ENCODE assay signal across 8 cellular contexts in the genomic region with DNA sequence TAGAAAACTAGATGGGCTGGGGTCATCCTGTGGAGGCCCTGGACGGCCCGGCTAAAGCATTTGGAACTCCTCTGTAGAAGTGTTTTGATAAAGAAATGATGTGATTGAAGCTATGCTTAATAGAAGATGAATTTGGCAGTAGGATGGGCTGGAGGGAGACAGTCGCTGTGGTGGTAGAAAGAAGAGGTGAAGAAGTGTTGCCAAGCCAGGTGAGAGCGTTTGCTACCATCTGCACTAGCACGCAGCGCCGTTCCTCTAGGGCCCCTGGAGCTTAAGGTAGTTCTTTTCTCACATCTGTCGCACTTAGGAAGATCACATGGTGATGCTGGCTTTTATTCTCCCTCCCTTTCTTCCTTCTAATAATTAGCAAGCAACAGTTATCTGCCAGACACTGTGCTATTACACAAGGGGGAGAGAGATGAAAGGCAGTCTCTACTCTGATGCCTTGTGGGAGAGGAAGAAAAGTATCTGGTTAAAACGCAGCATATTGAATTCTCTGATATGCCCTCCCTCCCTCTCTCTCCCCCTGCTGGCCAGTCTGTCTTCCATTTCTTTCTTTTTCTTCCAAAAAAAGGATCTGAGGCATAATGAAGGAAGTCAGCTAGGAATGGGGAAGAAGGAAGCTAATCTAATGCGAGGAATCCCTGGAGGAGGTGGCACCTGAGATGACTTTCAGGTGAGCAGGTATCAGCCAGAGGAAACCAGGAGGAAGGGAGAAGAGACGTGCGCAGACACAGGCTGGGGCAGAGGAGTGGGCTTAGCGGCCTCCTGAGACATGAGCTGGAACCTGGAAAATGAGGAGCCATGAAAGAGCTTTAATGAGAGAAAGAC.
DNase-seq lines count a peak whose midpoint lies in the region; ATAC-seq and TF ChIP-seq lines count a peak whose summit lies in the region.

No MANE protein-coding gene starts in this region.

- CTCF ChIA-PET in T-cell (lab: Charles Lee), result interaction anchor here (0.6 to 6.1 kb wide), 53 partner anchors 10 to 526 kb away, joined by 3 to 78 read pairs (median 6); no protein-coding TSS in a partner anchor

- H3K27me3 Mint-ChIP-seq in T-cell, result no peaks in the 10 kb centered on the region
- no peaks in the 10 kb centered on the region for H3K27me3 Mint-ChIP-seq in stimulated activated naive CD8-positive, alpha-beta T cell treated with anti-CD3 and anti-CD28 coated beads, Interleukin-15, amount 100 ng/mL, for 72 hours

- POLR2A ChIA-PET in T-cell (lab: Charles Lee), result interaction anchor here (0.6 to 1.6 kb wide), 4 partner anchors 15 to 56 kb away, joined by 3 to 4 read pairs (median 3); no protein-coding TSS in a partner anchor

- TF ChIP-seq POLR2A in esophagus squamous epithelium (IDR thresholded peaks at IDR 0.05), result no peak

- peak in 3 of 6 experiments; percentile 19 to 42 (median 23) for TF ChIP-seq CTCF in esophagus squamous epithelium (IDR thresholded peaks at IDR 0.05)

- no peak for ATAC-seq in T-cell (replicated peaks in 1 of 4)
- ATAC-seq in stimulated activated naive CD8-positive, alpha-beta T cell treated with anti-CD3 and anti-CD28 coated beads, Interleukin-15, amount 100 ng/mL, for 72 hours, result no peak
- ATAC-seq in HG03280 (IDR thresholded peaks at IDR 0.05; ENCODE audit: unreplicated experiment), result no peak

- H3K27ac Mint-ChIP-seq in T-cell, result peak overlapping the region; percentile 78 to 89
- H3K27ac Mint-ChIP-seq in stimulated activated naive CD8-positive, alpha-beta T cell treated with anti-CD3 and anti-CD28 coated beads, Interleukin-15, amount 100 ng/mL, for 72 hours, result peak overlapping the region; percentile 87 to 93

- peaks cover 0 to 34% (median 0%) of the 10 kb centered on the region in 3 donors for H3K36me3 ChIP-seq in esophagus squamous epithelium

- H3K9me3 ChIP-seq in esophagus squamous epithelium, result no peaks in the 10 kb centered on the region

- 54 to 61% methylated on average over 13 of the region's 13 CpGs for WGBS in esophagus squamous epithelium, 2 donors

- H3K36me3 Mint-ChIP-seq in T-cell, result peaks cover 60% of the 10 kb centered on the region

- intact Hi-C loops in esophagus squamous epithelium (cut with DNase I), result no loop called here

- H3K9me3 Mint-ChIP-seq in T-cell, result no peaks in the 10 kb centered on the region
- no peaks in the 10 kb centered on the region for H3K9me3 Mint-ChIP-seq in stimulated activated naive CD8-positive, alpha-beta T cell treated with anti-CD3 and anti-CD28 coated beads, Interleukin-15, amount 100 ng/mL, for 72 hours

- peaks cover 64 to 85% (median 80%) of the 10 kb centered on the region in 3 donors for H3K4me1 Mint-ChIP-seq in T-cell
- peaks cover 90% of the 10 kb centered on the region for H3K4me1 Mint-ChIP-seq in stimulated activated naive CD8-positive, alpha-beta T cell treated with anti-CD3 and anti-CD28 coated beads, Interleukin-15, amount 100 ng/mL, for 72 hours

- H3K4me3 ChIP-seq in esophagus squamous epithelium, result no peak overlapping the region

- H3K27me3 ChIP-seq in esophagus squamous epithelium, result no peaks in the 10 kb centered on the region

- peak overlapping the region in 1 of 3 donors; percentile 71 for H3K4me3 Mint-ChIP-seq in T-cell
- peak overlapping the region in 1 of 2 donors; percentile 38 for H3K4me3 Mint-ChIP-seq in stimulated activated naive CD8-positive, alpha-beta T cell treated with anti-CD3 and anti-CD28 coated beads, Interleukin-15, amount 100 ng/mL, for 72 hours

- H3K4me1 ChIP-seq in esophagus squamous epithelium, result peaks cover 51 to 95% (median 80%) of the 10 kb centered on the region in 3 donors

- DNase-seq in NCI-H2227 (lab: John Stamatoyannopoulos, UW; ENCODE audit: unreplicated experiment) (peak; percentile 22), NCI-H2227 treated with DMSO at 0.1 percent for 48 hours (lab: John Stamatoyannopoulos, UW) (no peak), T-cell (no peak), esophagus squamous epithelium (lab: John Stamatoyannopoulos, UW) (no peak), UCSD-AML1 (lab: John Stamatoyannopoulos, UW; ENCODE audit: unreplicated experiment) (no peak), NCI-H446 (lab: John Stamatoyannopoulos, UW) (no peak)
- DNase-seq in stimulated activated naive CD8-positive, alpha-beta T cell treated with anti-CD3 and anti-CD28 coated beads, Interleukin-15, amount 100 ng/mL, for 72 hours, result no peak

- H3K27ac ChIP-seq in esophagus squamous epithelium, result peak overlapping the region; percentile 69 to 88 (median 80)
